Comparison of ENCODE assay signal across 34 cellular contexts in genomic region chr1:109780982-109781381, GRCh38. TPM values are rescaled to one million over a fixed set of nuclear protein-coding genes. Genes with fewer than 3 reads are reported as not detected.
"Had no signal": no experiment of that assay in that cellular context is flagged by ENCODE, and none has a peak within 500 bp of the region (broad histone marks: within the 10 kb centered on the region; RNA-seq: fewer than 3 reads in every experiment).

No MANE protein-coding gene starts in this region.

- H3K36me3 Mint-ChIP-seq: activated naive CD4-positive, alpha-beta T cell treated with anti-CD3 and anti-CD28 coated beads, Interleukin-2, amount 10 ng/mL, durations not matched to agents 7 days and 5 days; activated naive CD4-positive, alpha-beta T cell treated with anti-CD3 and anti-CD28 coated beads, Interleukin-2, amount 50 U/mL, for 72 hours had no signal

- H3K9me3 Mint-ChIP-seq: activated naive CD4-positive, alpha-beta T cell treated with anti-CD3 and anti-CD28 coated beads, Interleukin-2, amount 50 U/mL, for 72 hours; central memory CD8-positive, alpha-beta T cell; effector memory CD8-positive, alpha-beta T cell had no signal

- H3K4me3 Mint-ChIP-seq: activated CD8-positive, alpha-beta T cell treated with anti-CD3 and anti-CD28 coated beads for 36 hours; activated naive CD4-positive, alpha-beta T cell treated with anti-CD3 and anti-CD28 coated beads, Interleukin-2, amount 10 ng/mL, durations not matched to agents 7 days and 5 days; activated naive CD8-positive, alpha-beta T cell treated with anti-CD3 and anti-CD28 coated beads, Interleukin-2, amount 10 ng/mL, durations not matched to agents 7 days and 5 days; central memory CD8-positive, alpha-beta T cell; dendritic cell treated with granulocyte-macrophage colony-stimulating factor and Interleukin-4, amounts not matched to agents 40 ng/mL and 50 ng/mL, for 4 days; effector memory CD8-positive, alpha-beta T cell; WTC11 had no signal

- H3K9me3 ChIP-seq: gastroesophageal sphincter had no signal

- H3K27me3 ChIP-seq: brain microvascular endothelial cell, esophagus muscularis mucosa, gastroesophageal sphincter, heart right ventricle had no signal

- ATAC-seq: activated CD4-positive, CD25-positive, alpha-beta regulatory T cell treated with anti-CD3 and anti-CD28 coated beads, Interleukin-2, amount 50 U/mL, for 24 hours; activated CD8-positive, alpha-beta T cell treated with anti-CD3 and anti-CD28 coated beads for 36 hours; activated naive CD4-positive, alpha-beta T cell treated with anti-CD3 and anti-CD28 coated beads, Interleukin-2, amount 50 U/mL, for 72 hours; effector memory CD8-positive, alpha-beta T cell; gastroesophageal sphincter; heart right ventricle; WTC11 had no signal

- H3K4me3 ChIP-seq: coronary artery, esophagus muscularis mucosa, gastroesophageal sphincter, heart right ventricle had no signal

- H3K27me3 Mint-ChIP-seq: activated CD8-positive, alpha-beta T cell treated with anti-CD3 and anti-CD28 coated beads for 36 hours; activated naive CD8-positive, alpha-beta T cell treated with anti-CD3 and anti-CD28 coated beads, Interleukin-2, amount 10 ng/mL, durations not matched to agents 7 days and 5 days had no signal

- H3K27ac Mint-ChIP-seq: activated CD8-positive, alpha-beta T cell treated with anti-CD3 and anti-CD28 coated beads for 36 hours; activated naive CD4-positive, alpha-beta T cell treated with anti-CD3 and anti-CD28 coated beads, Interleukin-2, amount 10 ng/mL, durations not matched to agents 7 days and 5 days; activated naive CD4-positive, alpha-beta T cell treated with anti-CD3 and anti-CD28 coated beads, Interleukin-2, amount 50 U/mL, for 72 hours; activated naive CD8-positive, alpha-beta T cell treated with anti-CD3 and anti-CD28 coated beads, Interleukin-2, amount 10 ng/mL, durations not matched to agents 7 days and 5 days; dendritic cell treated with granulocyte-macrophage colony-stimulating factor and Interleukin-4, amounts not matched to agents 40 ng/mL and 50 ng/mL, for 4 days; effector memory CD8-positive, alpha-beta T cell; WTC11 had no signal

- H3K27ac ChIP-seq: brain microvascular endothelial cell, coronary artery, esophagus muscularis mucosa, gastroesophageal sphincter, heart right ventricle had no signal

- DNase-seq: activated CD4-positive, alpha-beta T cell treated with anti-CD3 and anti-CD28 coated beads for 48 hours; activated CD4-positive, alpha-beta T cell treated with anti-CD3 and anti-CD28 coated beads, Interleukin-2, amount 50 U/mL, for 1 hour; activated CD4-positive, alpha-beta T cell treated with anti-CD3 and anti-CD28 coated beads, Interleukin-2, amount 50 U/mL, for 48 hours; activated CD8-positive, alpha-beta memory T cell treated with anti-CD3 and anti-CD28 coated beads for 24 hours; activated CD8-positive, alpha-beta T cell treated with anti-CD3 and anti-CD28 coated beads for 36 hours; activated gamma-delta T cell; activated naive CD4-positive, alpha-beta T cell; activated naive CD4-positive, alpha-beta T cell treated with anti-CD3 and anti-CD28 coated beads, Interleukin-2, amount 10 ng/mL, durations not matched to agents 7 days and 5 days; activated naive CD8-positive, alpha-beta T cell treated with anti-CD3 and anti-CD28 coated beads, Interleukin-2, amount 10 ng/mL, durations not matched to agents 7 days and 5 days; activated T-cell treated with anti-CD3 and anti-CD28 coated beads, Interleukin-2, amount 50 U/mL, for 1 hour; activated T-cell treated with anti-CD3 and anti-CD28 coated beads, Interleukin-2, amount 50 U/mL, for 48 hours; amniotic stem cell; anterior cingulate cortex; brain microvascular endothelial cell; effector CD4-positive, alpha-beta T cell; effector memory CD8-positive, alpha-beta T cell; erythroblast; foreskin melanocyte; heart right ventricle; T-helper 2 cell had no signal

- H3K36me3 ChIP-seq: brain microvascular endothelial cell, esophagus muscularis mucosa, gastroesophageal sphincter, heart right ventricle had no signal

RNA-seq across cellular contexts. Expression of gene EPS8L3, which starts 17.3 kb away (rescaled TPM):
- total RNA-seq: activated CD8-positive, alpha-beta T cell treated with anti-CD3 and anti-CD28 coated beads for 36 hours; activated naive CD4-positive, alpha-beta T cell treated with anti-CD3 and anti-CD28 coated beads, Interleukin-2, amount 50 U/mL, for 72 hours; activated naive CD8-positive, alpha-beta T cell treated with anti-CD3 and anti-CD28 coated beads, Interleukin-2, amount 10 ng/mL, durations not matched to agents 7 days and 5 days; astrocyte; bronchial epithelial cell; cardiac septum; cerebellum; glomerular endothelial cell; T-helper 1 cell treated with Interleukin-12 subunit alpha and Interleukin-12 subunit beta and Interleukin-4 antibody, amounts not matched to agents 30 ng/mL and 1 ng/mL, for 36 hours had no signal
- polyA plus RNA-seq: heart right ventricle had no signal
